Comparison of ENCODE assay signal across 35 cellular contexts in the genomic region with DNA sequence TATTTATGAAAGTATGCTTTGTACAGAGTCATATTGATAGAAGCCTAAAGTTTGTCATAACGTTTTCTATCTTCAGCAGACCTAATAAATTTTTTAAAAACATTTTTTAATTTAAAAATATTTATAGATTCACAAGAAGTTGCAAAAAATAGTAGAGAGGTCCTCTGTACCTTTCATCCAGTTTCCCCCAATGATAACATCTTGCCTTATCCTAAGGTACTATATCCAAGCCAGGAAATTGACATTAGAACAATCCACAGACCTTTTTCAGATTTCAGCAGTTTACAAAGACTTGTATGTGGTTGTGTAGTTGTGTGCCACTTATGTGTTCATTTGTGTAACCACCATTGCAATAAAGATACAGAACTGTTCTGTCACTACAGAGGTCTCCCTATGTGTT.
DNase-seq lines count a peak whose midpoint lies in the region; ATAC-seq, FAIRE-seq and TF ChIP-seq lines count a peak whose summit lies in the region.
"Had no signal": no experiment of that assay in that cellular context is flagged by ENCODE, and none has a peak within 500 bp of the region (broad histone marks: within the 10 kb centered on the region; RNA-seq: fewer than 3 reads in every experiment).

No MANE protein-coding gene starts in this region.

- H3K4me1 Mint-ChIP-seq in astrocyte (ENCODE audit: low read depth, unreplicated experiment) (peaks cover 4% of the 10 kb centered on the region), endodermal cell (peaks cover 13% of the 10 kb centered on the region)
- H3K4me1 Mint-ChIP-seq: B cell; CD14-positive monocyte; CD4-positive, alpha-beta memory T cell; CD4-positive, CD25-positive, alpha-beta regulatory T cell; CD8-positive, alpha-beta memory T cell had no signal

- POLR2A ChIA-PET in HEK293 (lab: Yijun Ruan, JAX) = no interaction called here

- H2AFZ ChIP-seq in astrocyte (ENCODE audit: low read depth, low read length) = no peak overlapping the region

- CTCF ChIA-PET in HEK293 (lab: Yijun Ruan, JAX) = interaction anchor here (0.7 kb wide), 1 partner anchor 9 kb away, joined by 3 read pairs; no protein-coding TSS in a partner anchor

- H3K4me1 ChIP-seq in HEK293 (ENCODE audit: control insufficient read depth, insufficient read depth, low read length) (peaks cover 9% of the 10 kb centered on the region; the same call in 1 of the 2 replicates), astrocyte (ENCODE audit: insufficient read depth, low read length) (no peaks in the 10 kb centered on the region), endodermal cell (ENCODE audit: control insufficient read depth, insufficient read depth, low read length) (peaks cover 12% of the 10 kb centered on the region), heart right ventricle (no peaks in the 10 kb centered on the region)
- H3K4me1 ChIP-seq: A549; BE2C; BLaER1; BLaER1 treated with 17β-estradiol and CSF1 and Interleukin-3, amounts not matched to agents 10 nM and 100 nM; Caco-2 had no signal

- H3K27ac ChIP-seq in HEK293 (ENCODE audit: extremely low read depth, low read depth, low read length) (no peak overlapping the region), astrocyte (ENCODE audit: low read depth, low read length) (no peak overlapping the region), endodermal cell (ENCODE audit: low read depth, low read length) (no peak overlapping the region), heart right ventricle (no peak overlapping the region)
- H3K27ac ChIP-seq: 22Rv1; A549; BLaER1; BLaER1 treated with 17β-estradiol and CSF1 and Interleukin-3, amounts not matched to agents 10 nM and 100 nM; C4-2B had no signal

- ATAC-seq in heart right ventricle (no peak), HG03439 (IDR thresholded peaks at IDR 0.05; ENCODE audit: unreplicated experiment) (no peak)
- ATAC-seq: A549; CD8-positive, alpha-beta T cell had no signal

- H3K27me3 Mint-ChIP-seq in astrocyte (ENCODE audit: low read depth, unreplicated experiment) (no peaks in the 10 kb centered on the region), endodermal cell (ENCODE audit: insufficient read depth) (no peaks in the 10 kb centered on the region)
- H3K27me3 Mint-ChIP-seq: B cell; CD4-positive, alpha-beta memory T cell; CD4-positive, alpha-beta T cell; CD4-positive, CD25-positive, alpha-beta regulatory T cell; CD8-positive, alpha-beta memory T cell had no signal

- no peak overlapping the region for H3K4me2 ChIP-seq in astrocyte (ENCODE audit: low read length)
- H3K4me2 ChIP-seq: A549; BLaER1; BLaER1 treated with 17β-estradiol and CSF1 and Interleukin-3, amounts not matched to agents 10 nM and 100 nM had no signal

- FAIRE-seq in GM19239 (lab: Jason Lieb, UNC) (peak; percentile 44), astrocyte (lab: Jason Lieb, UNC) (peak; percentile 17)
- FAIRE-seq: A549 had no signal

- H3K9me3 ChIP-seq in HEK293 (ENCODE audit: control insufficient read depth, insufficient read depth, low read depth, low read length) (no peaks in the 10 kb centered on the region), astrocyte (ENCODE audit: insufficient read depth, low read depth, low read length) (no peaks in the 10 kb centered on the region), endodermal cell (ENCODE audit: control insufficient read depth, low read length) (peaks cover 15% of the 10 kb centered on the region), heart right ventricle (peaks cover 0 to 5% (median 0%) of the 10 kb centered on the region in 11 donors)
- H3K9me3 ChIP-seq: A549; BE2C; BLaER1; BLaER1 treated with 17β-estradiol and CSF1 and Interleukin-3, amounts not matched to agents 10 nM and 100 nM; Caco-2 had no signal

- H3K4me3 Mint-ChIP-seq in astrocyte (ENCODE audit: unreplicated experiment) = no peak overlapping the region
- H3K4me3 Mint-ChIP-seq in endodermal cell = no peak overlapping the region
- H3K4me3 Mint-ChIP-seq: B cell; CD14-positive monocyte; CD4-positive, alpha-beta memory T cell; CD4-positive, alpha-beta T cell; CD4-positive, CD25-positive, alpha-beta regulatory T cell; CD8-positive, alpha-beta memory T cell; CD8-positive, alpha-beta T cell had no signal

- H3K9me3 Mint-ChIP-seq in astrocyte (ENCODE audit: unreplicated experiment) (no peaks in the 10 kb centered on the region), endodermal cell (peaks cover 6% of the 10 kb centered on the region)
- H3K9me3 Mint-ChIP-seq: CD4-positive, alpha-beta memory T cell; CD4-positive, alpha-beta T cell; CD8-positive, alpha-beta T cell had no signal

- WGBS in endodermal cell (ENCODE audit: insufficient coverage in 1 of 2, insufficient read length in 1 of 2), 2 experiments = no CpG with 5 or more reads among the region's 1 CpG
- WGBS in heart right ventricle, 2 donors = 89 to 96% methylated on average over 1 of the region's 1 CpG

- H3K27ac Mint-ChIP-seq in astrocyte (ENCODE audit: unreplicated experiment) = no peak overlapping the region
- no peak overlapping the region for H3K27ac Mint-ChIP-seq in endodermal cell
- H3K27ac Mint-ChIP-seq: B cell; CD14-positive monocyte; CD4-positive, alpha-beta memory T cell; CD4-positive, alpha-beta T cell; CD4-positive, CD25-positive, alpha-beta regulatory T cell; CD8-positive, alpha-beta memory T cell; CD8-positive, alpha-beta T cell had no signal

- no peaks in the 10 kb centered on the region for H3K79me2 ChIP-seq in astrocyte (ENCODE audit: insufficient read depth, low read length)

- H4K20me1 ChIP-seq in astrocyte (ENCODE audit: insufficient read depth, low read length) = no peaks in the 10 kb centered on the region
- H4K20me1 ChIP-seq: BLaER1; BLaER1 treated with 17β-estradiol and CSF1 and Interleukin-3, amounts not matched to agents 10 nM and 100 nM had no signal

- H3K36me3 ChIP-seq in HEK293 (ENCODE audit: control insufficient read depth in 2 of 2, insufficient read depth in 1 of 2, low read length in 2 of 2) (peaks cover 6 to 20% of the 10 kb centered on the region in 2 experiments), astrocyte (ENCODE audit: insufficient read depth, low read length) (peaks cover 2% of the 10 kb centered on the region), endodermal cell (ENCODE audit: control insufficient read depth, insufficient read depth, low read length) (peaks cover 10% of the 10 kb centered on the region), heart right ventricle (peaks cover 0 to 86% (median 7%) of the 10 kb centered on the region in 9 donors)
- H3K36me3 ChIP-seq: BE2C had no signal

- intact Hi-C loops in heart right ventricle (cut with DNase I) = loop anchor here in 1 of 10 donors (10.0 kb wide), 1 partner anchor 47 kb away; no protein-coding TSS in a partner anchor

- in situ Hi-C loops in GM13976 (cut with MboI; ENCODE audit: low sequenced_read_pairs, unreplicated experiment) = no loop called here

- H3K4me3 ChIP-seq in HEK293 (ENCODE audit: low read depth, low read length) = no peak overlapping the region
- H3K4me3 ChIP-seq in astrocyte (ENCODE audit: insufficient read depth, low read depth, low read length) = no peak overlapping the region
- peak overlapping the region; percentile 43 for H3K4me3 ChIP-seq in endodermal cell (ENCODE audit: low read length)
- no peak overlapping the region for H3K4me3 ChIP-seq in heart right ventricle
- H3K4me3 ChIP-seq: A549; BLaER1; BLaER1 treated with 17β-estradiol and CSF1 and Interleukin-3, amounts not matched to agents 10 nM and 100 nM had no signal

- no peak for DNase-seq in GM19239 (ENCODE audit: insufficient read length, low spot score)
- DNase-seq in astrocyte (ENCODE audit: low read depth) = no peak
- DNase-seq in endodermal cell = no peak
- DNase-seq in GM13976 (ENCODE audit: low spot score) = no peak
- no peak for DNase-seq in heart right ventricle
- no peak for DNase-seq in iPS-NIHi11 (ENCODE audit: low spot score)
- DNase-seq: 8988T; ACHN; AML-193; BE2C; C1 segment of cervical spinal cord; Caco-2; Calu3; CD4-positive, alpha-beta memory T cell; CD4-positive, alpha-beta T cell; CD4-positive, CD25-positive, alpha-beta regulatory T cell; CD8-positive, alpha-beta memory T cell; CD8-positive, alpha-beta T cell; COR-L47; DMS 273 treated with DMSO at 0.1 percent for 48 hours; DMS153; DMS53; DMS79; DMS79 treated with DMSO at 0.1 percent for 48 hours; DND-41; EL had no signal

- TF ChIP-seq CTCF in HEK293 (tag by site-specific recombination; IDR thresholded peaks at IDR 0.05) (no peak), astrocyte (IDR thresholded peaks at IDR 0.05; ENCODE audit: insufficient read depth, low read depth, low read length) (no peak), endodermal cell (conservative IDR thresholded peaks at IDR 0.05) (no peak), GM13976 (IDR thresholded peaks at IDR 0.05; ENCODE audit: borderline replicate concordance, control extremely low read depth, extremely low read depth, insufficient read depth, missing control alignments) (no peak), heart right ventricle (IDR thresholded peaks at IDR 0.05) (no peak)

- no peaks in the 10 kb centered on the region for H3K27me3 ChIP-seq in astrocyte (ENCODE audit: insufficient read depth, low read length)
- H3K27me3 ChIP-seq in endodermal cell (ENCODE audit: control insufficient read depth, insufficient read depth, low read length, poor library complexity, severe bottlenecking) = no peaks in the 10 kb centered on the region
- H3K27me3 ChIP-seq in heart right ventricle = no peaks in the 10 kb centered on the region
- H3K27me3 ChIP-seq: BE2C; BLaER1; BLaER1 treated with 17β-estradiol and CSF1 and Interleukin-3, amounts not matched to agents 10 nM and 100 nM had no signal

- H3K36me3 Mint-ChIP-seq in astrocyte (ENCODE audit: low read depth, unreplicated experiment) = no peaks in the 10 kb centered on the region
- peaks cover 13% of the 10 kb centered on the region for H3K36me3 Mint-ChIP-seq in endodermal cell (ENCODE audit: low read depth)

- no peak overlapping the region for H3K9ac ChIP-seq in astrocyte (ENCODE audit: low read length)
- no peak overlapping the region for H3K9ac ChIP-seq in endodermal cell (ENCODE audit: extremely low read depth, low read length, poor library complexity, severe bottlenecking)
- H3K9ac ChIP-seq: BLaER1; BLaER1 treated with 17β-estradiol and CSF1 and Interleukin-3, amounts not matched to agents 10 nM and 100 nM had no signal

TF ChIP-seq in HEK293, 187 proteins besides CTCF, POLR2A, EP300 and RAD21:
- TF ChIP-seq ZNF112 (tag by site-specific recombination; IDR thresholded peaks at IDR 0.05) (no peak), YY2 (tag by site-specific recombination; IDR thresholded peaks at IDR 0.05) (no peak), HOXA7 (CRISPR knock-in tag; IDR thresholded peaks at IDR 0.05; ENCODE audit: borderline replicate concordance) (no peak), ZNF529 (tag by site-specific recombination; IDR thresholded peaks at IDR 0.05; ENCODE audit: insufficient replicate concordance) (peak; percentile 99)
TF ChIP-seq in HEK293: peak in this region for 1.
